24 cellular contexts compared by ENCODE assay signal in the genomic region with DNA sequence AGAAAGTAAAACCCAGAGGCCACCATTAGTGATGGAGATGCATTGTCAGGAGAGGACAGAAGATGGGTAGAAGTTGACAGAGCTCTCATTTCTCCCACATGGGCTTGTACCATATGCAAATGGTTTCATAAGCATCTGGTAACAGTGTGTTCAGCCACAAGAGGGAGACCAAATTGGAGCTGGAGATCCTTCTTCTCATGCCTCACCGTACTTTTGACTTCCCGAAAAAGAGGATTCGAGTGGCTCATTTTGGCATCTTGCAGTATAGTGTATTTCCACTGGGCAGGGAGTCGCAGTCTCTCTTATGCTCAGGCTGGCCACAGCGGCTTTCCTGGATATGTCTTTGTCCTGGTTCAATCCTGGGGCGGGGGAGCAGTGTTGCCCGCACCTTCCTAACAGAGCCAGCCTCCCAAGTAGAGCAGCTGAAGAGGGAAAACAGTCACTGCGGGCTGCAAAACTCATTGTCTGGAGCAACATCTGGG. TPM values are rescaled to one million over a fixed set of nuclear protein-coding genes. Genes with fewer than 3 reads are reported as not detected.
DNase-seq lines count a peak whose midpoint lies in the region; ATAC-seq, FAIRE-seq and TF ChIP-seq lines count a peak whose summit lies in the region.
"Had no signal": no experiment of that assay in that cellular context is flagged by ENCODE, and none has a peak within 500 bp of the region (broad histone marks: within the 10 kb centered on the region; RNA-seq: fewer than 3 reads in every experiment).

No MANE protein-coding gene starts in this region.

- DNase-seq in AG10803 (ENCODE audit: low read depth), result peak; percentile 45
- no peak for DNase-seq in GM12891 (ENCODE audit: insufficient read length, low spot score)
- DNase-seq in RPMI7951 (ENCODE audit: low read depth), result peak; percentile 28
- peak; percentile 38 for DNase-seq in fibroblast of peridontal ligament (ENCODE audit: extremely low read depth)
- no peak for DNase-seq in NCI-H2107 treated with DMSO at 0.1 percent for 48 hours (lab: John Stamatoyannopoulos, UW; ENCODE audit: unreplicated experiment)
- DNase-seq in effector memory CD8-positive, alpha-beta T cell, result no peak
- DNase-seq: activated CD4-positive, alpha-beta memory T cell treated with anti-CD3 and anti-CD28 coated beads for 36 hours; activated naive CD8-positive, alpha-beta T cell treated with anti-CD3 and anti-CD28 coated beads, Interleukin-2, amount 10 ng/mL, durations not matched to agents 7 days and 5 days; activated T-cell treated with anti-CD3 and anti-CD28 coated beads, Interleukin-2, amount 50 U/mL, for 48 hours; hippocampal formation; left cardiac atrium; NCI-H2081; NCI-H774; pancreas; SHP77 treated with DMSO at 0.1 percent for 48 hours; stimulated activated naive B cell treated with anti-CD40 and anti-IgM and Interleukin-4, amounts not matched to agents 10 μg/mL and 1 μg/mL and 100 μg/mL, for 72 hours had no signal

- no peak for FAIRE-seq in GM12891 (lab: Jason Lieb, UNC)
- FAIRE-seq: GM12892, pancreas, TTC549 had no signal

- no peaks in the 10 kb centered on the region for H3K36me3 Mint-ChIP-seq in effector memory CD8-positive, alpha-beta T cell (ENCODE audit: insufficient read depth)
- H3K36me3 Mint-ChIP-seq: activated CD4-positive, alpha-beta memory T cell treated with anti-CD3 and anti-CD28 coated beads for 36 hours; activated naive CD8-positive, alpha-beta T cell treated with anti-CD3 and anti-CD28 coated beads, Interleukin-2, amount 10 ng/mL, durations not matched to agents 7 days and 5 days; stimulated activated naive B cell treated with anti-CD40 and anti-IgM and Interleukin-4, amounts not matched to agents 10 μg/mL and 1 μg/mL and 100 μg/mL, for 72 hours; type B pancreatic cell had no signal

- H3K27me3 Mint-ChIP-seq in effector memory CD8-positive, alpha-beta T cell, result no peaks in the 10 kb centered on the region
- H3K27me3 Mint-ChIP-seq: central memory CD8-positive, alpha-beta T cell; stimulated activated naive B cell treated with anti-CD40 and anti-IgM and Interleukin-4, amounts not matched to agents 10 μg/mL and 1 μg/mL and 100 μg/mL, for 72 hours had no signal

- H3K27ac Mint-ChIP-seq in effector memory CD8-positive, alpha-beta T cell, result no peak overlapping the region
- H3K27ac Mint-ChIP-seq: activated CD4-positive, alpha-beta memory T cell treated with anti-CD3 and anti-CD28 coated beads for 36 hours; activated naive CD8-positive, alpha-beta T cell treated with anti-CD3 and anti-CD28 coated beads, Interleukin-2, amount 10 ng/mL, durations not matched to agents 7 days and 5 days; stimulated activated naive B cell treated with anti-CD40 and anti-IgM and Interleukin-4, amounts not matched to agents 10 μg/mL and 1 μg/mL and 100 μg/mL, for 72 hours; type B pancreatic cell had no signal

- no peak for TF ChIP-seq POLR2A in GM12891 (IDR thresholded peaks at IDR 0.05; ENCODE audit: low read depth, low read length)

- no peak for ATAC-seq in effector memory CD8-positive, alpha-beta T cell (replicated peaks)
- ATAC-seq in HG03159 (IDR thresholded peaks at IDR 0.05; ENCODE audit: unreplicated experiment), result no peak
- ATAC-seq in HG02973 (IDR thresholded peaks at IDR 0.05; ENCODE audit: unreplicated experiment), result no peak
- ATAC-seq: left cardiac atrium; pancreas; stimulated activated naive B cell treated with anti-CD40 and anti-IgM and Interleukin-4, amounts not matched to agents 10 μg/mL and 1 μg/mL and 100 μg/mL, for 72 hours had no signal

- H3K4me1 Mint-ChIP-seq in effector memory CD8-positive, alpha-beta T cell (ENCODE audit: low read depth in 2 of 2), result peaks cover 25 to 27% of the 10 kb centered on the region in 2 donors

- no peak overlapping the region for H3K4me3 Mint-ChIP-seq in effector memory CD8-positive, alpha-beta T cell
- H3K4me3 Mint-ChIP-seq: activated CD4-positive, alpha-beta memory T cell treated with anti-CD3 and anti-CD28 coated beads for 36 hours; activated naive CD8-positive, alpha-beta T cell treated with anti-CD3 and anti-CD28 coated beads, Interleukin-2, amount 10 ng/mL, durations not matched to agents 7 days and 5 days; stimulated activated naive B cell treated with anti-CD40 and anti-IgM and Interleukin-4, amounts not matched to agents 10 μg/mL and 1 μg/mL and 100 μg/mL, for 72 hours; type B pancreatic cell had no signal

- no peaks in the 10 kb centered on the region for H3K9me3 Mint-ChIP-seq in effector memory CD8-positive, alpha-beta T cell
- H3K9me3 Mint-ChIP-seq: activated CD4-positive, alpha-beta memory T cell treated with anti-CD3 and anti-CD28 coated beads for 36 hours; activated naive CD8-positive, alpha-beta T cell treated with anti-CD3 and anti-CD28 coated beads, Interleukin-2, amount 10 ng/mL, durations not matched to agents 7 days and 5 days; central memory CD8-positive, alpha-beta T cell; stimulated activated naive B cell treated with anti-CD40 and anti-IgM and Interleukin-4, amounts not matched to agents 10 μg/mL and 1 μg/mL and 100 μg/mL, for 72 hours; type B pancreatic cell had no signal

- no peak overlapping the region for H3K4me3 ChIP-seq in AG10803 (ENCODE audit: low read length)
- H3K4me3 ChIP-seq: BLaER1, pancreas, smooth muscle cell had no signal

- peak; percentile 40 for TF ChIP-seq CTCF in AG10803 (conservative IDR thresholded peaks at IDR 0.05; ENCODE audit: low read length)

TF ChIP-seq in GM12891, 5 proteins besides CTCF, POLR2A, EP300 and RAD21:
- TF ChIP-seq SPI1 (IDR thresholded peaks at IDR 0.05; ENCODE audit: low read depth, low read length) (no peak), POU2F2 (IDR thresholded peaks at IDR 0.05; ENCODE audit: low read depth, low read length) (peak; percentile 28; the same call in 1 of the 2 replicates), POLR2AphosphoS5 (IDR thresholded peaks at IDR 0.05; ENCODE audit: low read depth, low read length) (no peak), PAX5 (IDR thresholded peaks at IDR 0.05; ENCODE audit: insufficient read depth, low read length, severe bottlenecking) (no peak), TAF1 (IDR thresholded peaks at IDR 0.05; ENCODE audit: low read depth, low read length) (no peak)
TF ChIP-seq in GM12891: peak in this region for 1.

RNA-seq across cellular contexts. Expression of a gene that starts 23.8 kb away (rescaled TPM):
- polyA plus RNA-seq in GM12891 (2012; ENCODE audit: low read depth, missing spikeins), result 3.3 TPM
- 1.1 TPM in 1 of 2 replicates, not detected in the other for total RNA-seq in RPMI7951 (2014; rRNA removed; shearing (Covaris generic))
- total RNA-seq: smooth muscle cell had no signal

RNA-seq across cellular contexts. Expression of a gene that starts 43.9 kb away (rescaled TPM):
- 17.2 TPM for polyA plus RNA-seq in GM12891 (2012; ENCODE audit: low read depth, missing spikeins)
- 0.60 TPM in 1 of 2 replicates, not detected in the other for total RNA-seq in RPMI7951 (2014; rRNA removed; shearing (Covaris generic))
- total RNA-seq: left cardiac atrium had no signal

RNA-seq across cellular contexts. Expression of a gene that starts 49.1 kb away (rescaled TPM):
- polyA plus RNA-seq in GM12891 (2012; ENCODE audit: low read depth, missing spikeins), result 29.7 TPM
- not detected in 2 replicates for total RNA-seq in RPMI7951 (2014; rRNA removed; shearing (Covaris generic))
- polyA plus RNA-seq: smooth muscle cell had no signal

RNA-seq across cellular contexts. Expression of a gene that starts 58.2 kb away (rescaled TPM):
- 2.3 TPM for polyA plus RNA-seq in GM12891 (2012; ENCODE audit: low read depth, missing spikeins)
- total RNA-seq in RPMI7951 (2014; rRNA removed; shearing (Covaris generic)), result not detected in 2 replicates
- total RNA-seq: smooth muscle cell had no signal
- polyA plus RNA-seq: smooth muscle cell had no signal

Comparison
In these comparisons a context has a peak if more than half of its experiments do, and no peak if none do; other contexts are left out.
1. DNase-seq: peak in AG10803 (single experiment), RPMI7951 (single experiment) and fibroblast of peridontal ligament (single experiment); none in GM12891 (single experiment), NCI-H2107 treated with DMSO at 0.1 percent for 48 hours (single experiment) and effector memory CD8-positive, alpha-beta T cell (0 of 3).